Comparison of ENCODE assay signal across 39 cellular contexts in genomic region chr2:199428291-199428690, GRCh38. TPM values are rescaled to one million over a fixed set of nuclear protein-coding genes. Genes with fewer than 3 reads are reported as not detected.
"Had no signal": no experiment of that assay in that cellular context is flagged by ENCODE, and none has a peak within 500 bp of the region (broad histone marks: within the 10 kb centered on the region; RNA-seq: fewer than 3 reads in every experiment).

No MANE protein-coding gene starts in this region.

- H3K4me1 ChIP-seq: ascending aorta had no signal

- ATAC-seq: activated CD4-positive, alpha-beta T cell treated with anti-CD3 and anti-CD28 coated beads for 36 hours; activated CD4-positive, CD25-positive, alpha-beta regulatory T cell treated with anti-CD3 and anti-CD28 coated beads, Interleukin-2, amount 50 U/mL, for 24 hours; activated CD8-positive, alpha-beta memory T cell treated with anti-CD3 and anti-CD28 coated beads, Interleukin-2, amount 10 ng/mL, durations not matched to agents 7 days and 5 days; activated CD8-positive, alpha-beta T cell treated with anti-CD3 and anti-CD28 coated beads, Interleukin-2, amount 10 ng/mL, durations not matched to agents 7 days and 5 days; activated naive CD8-positive, alpha-beta T cell treated with anti-CD3 and anti-CD28 coated beads, Interleukin-2, amount 50 U/mL, for 24 hours had no signal

- H3K27ac Mint-ChIP-seq: activated CD4-positive, alpha-beta memory T cell treated with anti-CD3 and anti-CD28 coated beads, Interleukin-2, amount 10 ng/mL, durations not matched to agents 7 days and 5 days; activated CD4-positive, alpha-beta T cell treated with anti-CD3 and anti-CD28 coated beads for 36 hours; activated CD4-positive, alpha-beta T cell treated with anti-CD3 and anti-CD28 coated beads, Interleukin-2, amount 10 ng/mL, durations not matched to agents 7 days and 5 days; activated CD8-positive, alpha-beta memory T cell treated with anti-CD3 and anti-CD28 coated beads, Interleukin-2, amount 10 ng/mL, durations not matched to agents 7 days and 5 days; activated CD8-positive, alpha-beta T cell treated with anti-CD3 and anti-CD28 coated beads, Interleukin-2, amount 10 ng/mL, durations not matched to agents 7 days and 5 days; activated naive CD4-positive, alpha-beta T cell treated with anti-CD3 and anti-CD28 coated beads, Interleukin-2, amount 10 ng/mL, durations not matched to agents 7 days and 5 days; activated naive CD4-positive, alpha-beta T cell treated with anti-CD3 and anti-CD28 coated beads, Interleukin-2, amount 50 U/mL, for 24 hours; activated naive CD8-positive, alpha-beta T cell; activated naive CD8-positive, alpha-beta T cell treated with anti-CD3 and anti-CD28 coated beads, Interleukin-2, amount 10 ng/mL, durations not matched to agents 7 days and 5 days; activated naive CD8-positive, alpha-beta T cell treated with anti-CD3 and anti-CD28 coated beads, Interleukin-2, amount 50 U/mL, for 24 hours; activated T-cell treated with anti-CD3 and anti-CD28 coated beads, Interleukin-2, amount 50 U/mL, for 24 hours; activated T-helper 2 cell treated with anti-CD3 and anti-CD28 coated beads, Interferon-gamma antibody, Interleukin-2, Interleukin-4, amounts not matched to agents 10 μg/mL and 5 μg/mL and 100 μg/mL, durations not matched to agents 14 hours and 24 hours and 36 hours; brain; T-helper 1 cell treated with Interleukin-12 subunit alpha and Interleukin-12 subunit beta and Interleukin-4 antibody, amounts not matched to agents 30 μg/mL and 1 μg/mL, for 36 hours; T-helper 2 cell treated with Interferon-gamma antibody and Interleukin-4, amounts not matched to agents 5 μg/mL and 100 μg/mL, for 36 hours had no signal

- H3K4me3 Mint-ChIP-seq: activated CD4-positive, alpha-beta memory T cell treated with anti-CD3 and anti-CD28 coated beads, Interleukin-2, amount 10 ng/mL, durations not matched to agents 7 days and 5 days; activated CD4-positive, alpha-beta T cell treated with anti-CD3 and anti-CD28 coated beads for 36 hours; activated CD4-positive, alpha-beta T cell treated with anti-CD3 and anti-CD28 coated beads, Interleukin-2, amount 10 ng/mL, durations not matched to agents 7 days and 5 days; activated CD8-positive, alpha-beta memory T cell treated with anti-CD3 and anti-CD28 coated beads, Interleukin-2, amount 10 ng/mL, durations not matched to agents 7 days and 5 days; activated CD8-positive, alpha-beta T cell treated with anti-CD3 and anti-CD28 coated beads, Interleukin-2, amount 10 ng/mL, durations not matched to agents 7 days and 5 days; activated naive CD4-positive, alpha-beta T cell treated with anti-CD3 and anti-CD28 coated beads, Interleukin-2, amount 10 ng/mL, durations not matched to agents 7 days and 5 days; activated naive CD4-positive, alpha-beta T cell treated with anti-CD3 and anti-CD28 coated beads, Interleukin-2, amount 50 U/mL, for 24 hours; activated naive CD8-positive, alpha-beta T cell; activated naive CD8-positive, alpha-beta T cell treated with anti-CD3 and anti-CD28 coated beads, Interleukin-2, amount 10 ng/mL, durations not matched to agents 7 days and 5 days; activated naive CD8-positive, alpha-beta T cell treated with anti-CD3 and anti-CD28 coated beads, Interleukin-2, amount 50 U/mL, for 24 hours; activated T-cell treated with anti-CD3 and anti-CD28 coated beads, Interleukin-2, amount 50 U/mL, for 24 hours; brain; central memory CD8-positive, alpha-beta T cell; T-helper 1 cell treated with Interleukin-12 subunit alpha and Interleukin-12 subunit beta and Interleukin-4 antibody, amounts not matched to agents 30 μg/mL and 1 μg/mL, for 36 hours; T-helper 2 cell treated with Interferon-gamma antibody and Interleukin-4, amounts not matched to agents 5 μg/mL and 100 μg/mL, for 36 hours had no signal

- H3K36me3 Mint-ChIP-seq: activated CD8-positive, alpha-beta memory T cell treated with anti-CD3 and anti-CD28 coated beads, Interleukin-2, amount 10 ng/mL, durations not matched to agents 7 days and 5 days; activated naive CD4-positive, alpha-beta T cell treated with anti-CD3 and anti-CD28 coated beads, Interleukin-2, amount 10 ng/mL, durations not matched to agents 7 days and 5 days; activated naive CD4-positive, alpha-beta T cell treated with anti-CD3 and anti-CD28 coated beads, Interleukin-2, amount 50 U/mL, for 24 hours; activated naive CD8-positive, alpha-beta T cell; activated naive CD8-positive, alpha-beta T cell treated with anti-CD3 and anti-CD28 coated beads, Interleukin-2, amount 10 ng/mL, durations not matched to agents 7 days and 5 days; brain had no signal

- H3K36me3 ChIP-seq: cardiac muscle cell had no signal

- H3K4me1 Mint-ChIP-seq: activated CD4-positive, alpha-beta memory T cell treated with anti-CD3 and anti-CD28 coated beads, Interleukin-2, amount 10 ng/mL, durations not matched to agents 7 days and 5 days; activated CD4-positive, alpha-beta T cell treated with anti-CD3 and anti-CD28 coated beads for 36 hours; activated CD4-positive, alpha-beta T cell treated with anti-CD3 and anti-CD28 coated beads, Interleukin-2, amount 10 ng/mL, durations not matched to agents 7 days and 5 days; activated CD8-positive, alpha-beta memory T cell treated with anti-CD3 and anti-CD28 coated beads, Interleukin-2, amount 10 ng/mL, durations not matched to agents 7 days and 5 days; activated naive CD4-positive, alpha-beta T cell treated with anti-CD3 and anti-CD28 coated beads, Interleukin-2, amount 10 ng/mL, durations not matched to agents 7 days and 5 days; activated naive CD4-positive, alpha-beta T cell treated with anti-CD3 and anti-CD28 coated beads, Interleukin-2, amount 50 U/mL, for 24 hours; activated naive CD8-positive, alpha-beta T cell treated with anti-CD3 and anti-CD28 coated beads, Interleukin-2, amount 10 ng/mL, durations not matched to agents 7 days and 5 days; activated naive CD8-positive, alpha-beta T cell treated with anti-CD3 and anti-CD28 coated beads, Interleukin-2, amount 50 U/mL, for 24 hours; central memory CD8-positive, alpha-beta T cell had no signal

- H3K9me3 Mint-ChIP-seq: activated CD4-positive, alpha-beta memory T cell treated with anti-CD3 and anti-CD28 coated beads, Interleukin-2, amount 10 ng/mL, durations not matched to agents 7 days and 5 days; activated CD4-positive, alpha-beta T cell treated with anti-CD3 and anti-CD28 coated beads, Interleukin-2, amount 10 ng/mL, durations not matched to agents 7 days and 5 days; activated naive CD4-positive, alpha-beta T cell treated with anti-CD3 and anti-CD28 coated beads, Interleukin-2, amount 10 ng/mL, durations not matched to agents 7 days and 5 days; activated naive CD4-positive, alpha-beta T cell treated with anti-CD3 and anti-CD28 coated beads, Interleukin-2, amount 50 U/mL, for 24 hours; activated naive CD8-positive, alpha-beta T cell treated with anti-CD3 and anti-CD28 coated beads, Interleukin-2, amount 10 ng/mL, durations not matched to agents 7 days and 5 days; activated naive CD8-positive, alpha-beta T cell treated with anti-CD3 and anti-CD28 coated beads, Interleukin-2, amount 50 U/mL, for 24 hours; activated T-cell treated with anti-CD3 and anti-CD28 coated beads, Interleukin-2, amount 50 U/mL, for 24 hours; activated T-helper 2 cell treated with anti-CD3 and anti-CD28 coated beads, Interferon-gamma antibody, Interleukin-2, Interleukin-4, amounts not matched to agents 10 μg/mL and 5 μg/mL and 100 μg/mL, durations not matched to agents 14 hours and 24 hours and 36 hours; brain; central memory CD8-positive, alpha-beta T cell; T-helper 1 cell treated with Interleukin-12 subunit alpha and Interleukin-12 subunit beta and Interleukin-4 antibody, amounts not matched to agents 30 μg/mL and 1 μg/mL, for 36 hours; T-helper 2 cell treated with Interferon-gamma antibody and Interleukin-4, amounts not matched to agents 5 μg/mL and 100 μg/mL, for 36 hours had no signal

- FAIRE-seq: bronchial epithelial cell, TTC549 had no signal

- H3K9me3 ChIP-seq: ascending aorta had no signal

- H3K27me3 Mint-ChIP-seq: brain had no signal

- DNase-seq: activated CD4-positive, alpha-beta memory T cell treated with anti-CD3 and anti-CD28 coated beads, Interleukin-2, amount 10 ng/mL, durations not matched to agents 7 days and 5 days; activated CD4-positive, alpha-beta T cell treated with anti-CD3 and anti-CD28 coated beads for 1 hour; activated CD4-positive, alpha-beta T cell treated with anti-CD3 and anti-CD28 coated beads for 36 hours; activated CD4-positive, alpha-beta T cell treated with anti-CD3 and anti-CD28 coated beads for 48 hours; activated CD4-positive, alpha-beta T cell treated with anti-CD3 and anti-CD28 coated beads, Interleukin-2, amount 10 ng/mL, durations not matched to agents 7 days and 5 days; activated CD4-positive, alpha-beta T cell treated with anti-CD3 and anti-CD28 coated beads, Interleukin-2, amount 50 U/mL, for 48 hours; activated CD4-positive, CD25-positive, alpha-beta regulatory T cell; activated CD8-positive, alpha-beta memory T cell treated with anti-CD3 and anti-CD28 coated beads for 24 hours; activated CD8-positive, alpha-beta memory T cell treated with anti-CD3 and anti-CD28 coated beads, Interleukin-2, amount 10 ng/mL, durations not matched to agents 7 days and 5 days; activated CD8-positive, alpha-beta memory T cell treated with anti-CD3 and anti-CD28 coated beads, Interleukin-2, amount 50 U/mL, for 48 hours; activated CD8-positive, alpha-beta T cell treated with anti-CD3 and anti-CD28 coated beads, Interleukin-2, amount 10 ng/mL, durations not matched to agents 7 days and 5 days; activated effector memory CD4-positive, alpha-beta T cell treated with Interleukin-2 at 50 U/mL for 16 hours; activated gamma-delta T cell; activated naive CD4-positive, alpha-beta T cell treated with anti-CD3 and anti-CD28 coated beads, Interleukin-2, amount 10 ng/mL, durations not matched to agents 7 days and 5 days; activated naive CD4-positive, alpha-beta T cell treated with Interleukin-2 at 50 U/mL for 16 hours; activated naive CD8-positive, alpha-beta T cell treated with anti-CD3 and anti-CD28 coated beads, Interleukin-2, amount 10 ng/mL, durations not matched to agents 7 days and 5 days; activated naive CD8-positive, alpha-beta T cell treated with anti-CD3 and anti-CD28 coated beads, Interleukin-2, amount 50 U/mL, for 24 hours; activated T-cell treated with anti-CD3 and anti-CD28 coated beads, Interleukin-2, amount 50 U/mL, for 24 hours; activated T-cell treated with anti-CD3 and anti-CD28 coated beads, Interleukin-2, amount 50 U/mL, for 48 hours; amygdala; anterior cingulate cortex; caudate nucleus; cerebellar nuclear complex; T-helper 1 cell; T-helper 2 cell; T-helper 9 cell had no signal

- H3K4me3 ChIP-seq: ascending aorta, cardiac muscle cell had no signal

- H3K27ac ChIP-seq: ascending aorta, cardiac muscle cell, VCaP had no signal

- H3K27me3 ChIP-seq: ascending aorta, cardiac muscle cell had no signal

RNA-seq across cellular contexts. Expression of gene SATB2, which starts 29.4 kb away (rescaled TPM):
- total RNA-seq: activated CD8-positive, alpha-beta T cell treated with anti-CD3 and anti-CD28 coated beads, Interleukin-2, amount 10 ng/mL, durations not matched to agents 7 days and 5 days had no signal
